Comparison of ENCODE assay signal across 32 cellular contexts in genomic region chr4:148151797-148152196, GRCh38.
"Had no signal": no experiment of that assay in that cellular context is flagged by ENCODE, and none has a peak within 500 bp of the region (broad histone marks: within the 10 kb centered on the region; RNA-seq: fewer than 3 reads in every experiment).

No MANE protein-coding gene starts in this region.

- ATAC-seq: activated CD8-positive, alpha-beta T cell treated with anti-CD3 and anti-CD28 coated beads for 36 hours; activated T-cell treated with anti-CD3 and anti-CD28 coated beads, Interleukin-2, amount 50 U/mL, for 4 hours; activated T-helper 17 cell treated with anti-CD3 and anti-CD28 coated beads, Interleukin-2, amount 50 U/mL, for 72 hours; effector memory CD8-positive, alpha-beta T cell; esophagus mucosa; gastrocnemius medialis; heart left ventricle; WTC11 had no signal

- H3K4me3 ChIP-seq: gastrocnemius medialis, heart left ventricle had no signal

- FAIRE-seq: astrocyte, colon, endothelial cell of umbilical vein had no signal

- H3K4me1 ChIP-seq: gastrocnemius medialis, heart left ventricle had no signal

- DNase-seq: activated CD4-positive, alpha-beta T cell treated with anti-CD3 and anti-CD28 coated beads for 1 hour; activated CD4-positive, alpha-beta T cell treated with anti-CD3 and anti-CD28 coated beads for 4 hours; activated CD4-positive, alpha-beta T cell treated with anti-CD3 and anti-CD28 coated beads, Interleukin-2, amount 50 U/mL, for 1 hour; activated CD4-positive, alpha-beta T cell treated with anti-CD3 and anti-CD28 coated beads, Interleukin-2, amount 50 U/mL, for 48 hours; activated CD8-positive, alpha-beta memory T cell treated with anti-CD3 and anti-CD28 coated beads for 24 hours; activated CD8-positive, alpha-beta T cell treated with anti-CD3 and anti-CD28 coated beads for 36 hours; activated effector memory CD4-positive, alpha-beta T cell treated with Interleukin-2 at 50 U/mL for 16 hours; activated gamma-delta T cell treated with Interleukin-2 at 50 U/mL for 16 hours; activated naive CD4-positive, alpha-beta T cell treated with anti-CD3 and anti-CD28 coated beads, Interleukin-2, amount 50 U/mL, for 16 hours; activated naive CD4-positive, alpha-beta T cell treated with Interleukin-2 at 50 U/mL for 16 hours; activated T-cell treated with anti-CD3 and anti-CD28 coated beads, Interleukin-2, amount 50 U/mL, for 4 hours; amniotic stem cell; anterior cingulate cortex; brain microvascular endothelial cell; caudate nucleus; cortex of kidney; dermis blood vessel endothelial cell; effector CD4-positive, alpha-beta T cell; effector memory CD8-positive, alpha-beta T cell; foreskin fibroblast; gastrocnemius medialis; glutamatergic neuron; heart left ventricle; T-helper 2 cell had no signal

- H3K27ac Mint-ChIP-seq: activated CD8-positive, alpha-beta T cell treated with anti-CD3 and anti-CD28 coated beads for 36 hours; activated naive CD8-positive, alpha-beta T cell; activated T-helper 17 cell treated with anti-CD3 and anti-CD28 coated beads, Interleukin-2, amount 50 U/mL, for 72 hours; effector memory CD8-positive, alpha-beta T cell; WTC11 had no signal

- H3K36me3 ChIP-seq: brain microvascular endothelial cell had no signal

- H3K9me3 Mint-ChIP-seq: activated CD8-positive, alpha-beta T cell treated with anti-CD3 and anti-CD28 coated beads for 36 hours; activated T-cell treated with anti-CD3 and anti-CD28 coated beads, Interleukin-2, amount 50 U/mL, for 4 hours; activated T-helper 17 cell treated with anti-CD3 and anti-CD28 coated beads, Interleukin-2, amount 50 U/mL, for 72 hours; effector memory CD8-positive, alpha-beta T cell; WTC11 had no signal

- H3K27me3 Mint-ChIP-seq: activated CD8-positive, alpha-beta T cell treated with anti-CD3 and anti-CD28 coated beads for 36 hours; activated naive CD8-positive, alpha-beta T cell; activated T-helper 17 cell treated with anti-CD3 and anti-CD28 coated beads, Interleukin-2, amount 50 U/mL, for 72 hours; effector memory CD8-positive, alpha-beta T cell had no signal

- H3K4me1 Mint-ChIP-seq: activated T-helper 17 cell treated with anti-CD3 and anti-CD28 coated beads, Interleukin-2, amount 50 U/mL, for 72 hours had no signal

- H3K36me3 Mint-ChIP-seq: WTC11 had no signal

- H3K27me3 ChIP-seq: brain microvascular endothelial cell, gastrocnemius medialis, heart left ventricle had no signal

- H3K27ac ChIP-seq: brain microvascular endothelial cell, gastrocnemius medialis, heart left ventricle, VCaP had no signal

- H3K4me3 Mint-ChIP-seq: activated CD8-positive, alpha-beta T cell treated with anti-CD3 and anti-CD28 coated beads for 36 hours; activated naive CD8-positive, alpha-beta T cell; activated T-cell treated with anti-CD3 and anti-CD28 coated beads, Interleukin-2, amount 50 U/mL, for 4 hours; activated T-helper 17 cell treated with anti-CD3 and anti-CD28 coated beads, Interleukin-2, amount 50 U/mL, for 72 hours; effector memory CD8-positive, alpha-beta T cell; WTC11 had no signal
